In genomic region chrX:130975947-130976346, GRCh38 we compare ENCODE assay signal across 8 cellular contexts.
DNase-seq lines count a peak whose midpoint lies in the region; ATAC-seq, FAIRE-seq and TF ChIP-seq lines count a peak whose summit lies in the region.

No MANE protein-coding gene starts in this region.

- H3K4me3 ChIP-seq in LNCaP clone FGC (ENCODE audit: low read depth, low read length) (no peak overlapping the region), SK-N-MC (peak overlapping the region; percentile 24; the same call in 1 of the 2 replicates), endothelial cell of umbilical vein (replicated peaks in 1 of 3; ENCODE audit: insufficient read depth in 1 of 3, low read depth in 1 of 3, low read length in 3 of 3) (no peak overlapping the region), neuronal stem cell (ENCODE audit: low read length in 2 of 2) (no peak overlapping the region)

- H3K27me3 ChIP-seq in endothelial cell of umbilical vein (ENCODE audit: control insufficient read depth in 2 of 2, insufficient read depth in 2 of 2, low read length in 2 of 2) (no peaks in the 10 kb centered on the region), neuronal stem cell (ENCODE audit: control insufficient read depth in 3 of 3, insufficient read depth in 3 of 3, low read depth in 1 of 3, low read length in 3 of 3) (peaks cover 0 to 33% (median 0%) of the 10 kb centered on the region in 3 experiments)

- intact Hi-C loops in endothelial cell of umbilical vein (cut with micrococcal nuclease): loop anchor here (1.0 kb wide), 2 partner anchors 657 to 701 kb away; no protein-coding TSS in a partner anchor

- H3K9me3 ChIP-seq in SK-N-MC (ENCODE audit: low read depth, low read length) (no peaks in the 10 kb centered on the region), endothelial cell of umbilical vein (replicated peaks; ENCODE audit: control insufficient read depth, insufficient read depth, low read length) (no peaks in the 10 kb centered on the region), neuronal stem cell (replicated peaks in 1 of 2; ENCODE audit: control insufficient read depth in 2 of 2, insufficient read depth in 1 of 2, low read depth in 1 of 2, low read length in 2 of 2) (no peaks in the 10 kb centered on the region)

- H2AFZ ChIP-seq in endothelial cell of umbilical vein (ENCODE audit: low read depth, low read length): no peak overlapping the region
- no peak overlapping the region for H2AFZ ChIP-seq in neuronal stem cell (ENCODE audit: low read length)

- no peak for TF ChIP-seq POLR2A in endothelial cell of umbilical vein (IDR thresholded peaks at IDR 0.05; ENCODE audit: low read depth, low read length)

- H3K4ac ChIP-seq in neuronal stem cell (ENCODE audit: low read length): no peak overlapping the region

- WGBS in neuronal stem cell (ENCODE audit: extremely low coverage in 2 of 2, insufficient read length in 2 of 2, insufficient replicate concordance in 1 of 2), 2 donors: no CpG with 5 or more reads among the region's 7 CpGs

- no peaks in the 10 kb centered on the region for H3K79me1 ChIP-seq in neuronal stem cell (ENCODE audit: low read depth, low read length)

- no peaks in the 10 kb centered on the region for H3K9me1 ChIP-seq in endothelial cell of umbilical vein (replicated peaks; ENCODE audit: control insufficient read depth, extremely low read depth, insufficient read depth, low read length)

- H3K27ac ChIP-seq in SK-N-MC (no peak overlapping the region), endothelial cell of umbilical vein (ENCODE audit: insufficient read depth, low read depth, low read length) (no peak overlapping the region), neuronal stem cell (replicated peaks; ENCODE audit: low read length) (no peak overlapping the region)

- POLR2A ChIA-PET in endothelial cell of umbilical vein (lab: Charles Lee): no interaction called here

- no peak overlapping the region for H4K8ac ChIP-seq in neuronal stem cell (ENCODE audit: low read depth, low read length)

- H3K4me1 ChIP-seq in endothelial cell of umbilical vein (ENCODE audit: control insufficient read depth, extremely low read depth, insufficient read depth, low read length) (no peaks in the 10 kb centered on the region), neuronal stem cell (ENCODE audit: control insufficient read depth in 2 of 2, insufficient read depth in 1 of 2, low read depth in 1 of 2, low read length in 2 of 2) (no peaks in the 10 kb centered on the region)

- no peak overlapping the region for H3K14ac ChIP-seq in neuronal stem cell (ENCODE audit: low read length)

- ATAC-seq in GM21367 (IDR thresholded peaks at IDR 0.05; ENCODE audit: unreplicated experiment) (peak; percentile 70), omental fat pad (ENCODE audit: low FRiP score) (no peak)

- no peak overlapping the region for H3K9ac ChIP-seq in SK-N-MC (ENCODE audit: insufficient read length)
- no peak overlapping the region for H3K9ac ChIP-seq in endothelial cell of umbilical vein (replicated peaks; ENCODE audit: extremely low read depth, insufficient read depth, low read length)
- no peak overlapping the region for H3K9ac ChIP-seq in neuronal stem cell (ENCODE audit: low read depth, low read length, poor library complexity)

- H2BK120ac ChIP-seq in neuronal stem cell (ENCODE audit: low read depth, low read length): no peak overlapping the region

- no peaks in the 10 kb centered on the region for H3K36me3 ChIP-seq in SK-N-MC (ENCODE audit: insufficient read depth, low read length)
- no peaks in the 10 kb centered on the region for H3K36me3 ChIP-seq in endothelial cell of umbilical vein (ENCODE audit: control insufficient read depth in 2 of 2, extremely low read depth in 1 of 2, insufficient read depth in 2 of 2, low read length in 2 of 2)
- no peaks in the 10 kb centered on the region for H3K36me3 ChIP-seq in neuronal stem cell (replicated peaks in 1 of 2; ENCODE audit: control insufficient read depth in 2 of 2, insufficient read depth in 2 of 2, low read length in 2 of 2)

- no peak overlapping the region for H2AK5ac ChIP-seq in neuronal stem cell (ENCODE audit: low read depth, low read length)

- no peaks in the 10 kb centered on the region for H3K79me2 ChIP-seq in endothelial cell of umbilical vein (ENCODE audit: control insufficient read depth, insufficient read depth, low read length)

- H2BK12ac ChIP-seq in neuronal stem cell (ENCODE audit: low read length): no peak overlapping the region

- no peak overlapping the region for H4K91ac ChIP-seq in neuronal stem cell (ENCODE audit: low read depth, low read length, poor library complexity)

- BruUV-seq in endothelial cell of umbilical vein (replicated peaks; lab: Mats Ljungman, UMichigan): no TSS peak

- H3K23ac ChIP-seq in neuronal stem cell (ENCODE audit: low read depth, low read length, poor library complexity): no peak overlapping the region

- H3K4me2 ChIP-seq in endothelial cell of umbilical vein (ENCODE audit: insufficient read depth, low read length) (no peak overlapping the region), neuronal stem cell (ENCODE audit: insufficient read depth, low read length, poor library complexity, severe bottlenecking) (no peak overlapping the region)

- CTCF ChIA-PET in endothelial cell of umbilical vein (lab: Charles Lee): interaction anchor here (1.4 to 1.9 kb wide), 3 partner anchors 18 to 701 kb away, joined by 4 to 8 read pairs (median 6); no protein-coding TSS in a partner anchor

- FAIRE-seq in endothelial cell of umbilical vein (lab: Jason Lieb, UNC): no peak

- no peak overlapping the region for H2BK5ac ChIP-seq in neuronal stem cell (ENCODE audit: low read length)

- dilution Hi-C loops in endothelial cell of umbilical vein (cut with MboI; ENCODE audit: extremely low pct_ligation_motif_present, low sequenced_read_pairs): no loop called here

- no peaks in the 10 kb centered on the region for H4K20me1 ChIP-seq in endothelial cell of umbilical vein (replicated peaks; ENCODE audit: control insufficient read depth, extremely low read depth, insufficient read depth, low read length)

- H3K18ac ChIP-seq in neuronal stem cell (ENCODE audit: low read length): no peak overlapping the region

- TF ChIP-seq CTCF in LNCaP clone FGC (IDR thresholded peaks at IDR 0.05; ENCODE audit: control insufficient read depth, extremely low read depth, insufficient read depth) (peak; percentile 57), endothelial cell of umbilical vein (IDR thresholded peaks at IDR 0.05; ENCODE audit: extremely low read depth in 1 of 2, insufficient read depth in 1 of 2, low read depth in 1 of 2, low read length in 2 of 2) (peak; percentile 26 to 40), omental fat pad (IDR thresholded peaks at IDR 0.05) (no peak)

- no peak overlapping the region for H2BK15ac ChIP-seq in neuronal stem cell (ENCODE audit: low read length)

- DNase-seq in NCI-H1436 (lab: John Stamatoyannopoulos, UW) (peak; percentile 35), NCI-H1436 treated with DMSO at 0.1 percent for 48 hours (lab: John Stamatoyannopoulos, UW) (no peak), LNCaP clone FGC (ENCODE audit: low read depth) (peak; percentile 60), SK-N-MC (ENCODE audit: low read depth, low spot score) (peak; percentile 40), endothelial cell of umbilical vein (ENCODE audit: low read depth, low spot score) (peak; percentile 60), neuronal stem cell (ENCODE audit: low spot score) (peak; percentile 17), omental fat pad (ENCODE audit: low spot score) (no peak)

TF ChIP-seq in endothelial cell of umbilical vein, 7 proteins besides CTCF, POLR2A, EP300 and RAD21:
- no peak for TF ChIP-seq POLR2AphosphoS5 (IDR thresholded peaks at IDR 0.05; ENCODE audit: insufficient read depth, low read depth, low read length)
- TF ChIP-seq FOS (IDR thresholded peaks at IDR 0.05; ENCODE audit: borderline replicate concordance, insufficient read depth, low read length): peak; percentile 20
- TF ChIP-seq MAX (IDR thresholded peaks at IDR 0.05; ENCODE audit: insufficient read depth, insufficient read length): no peak
- no peak for TF ChIP-seq EZH2 (IDR thresholded peaks at IDR 0.05; ENCODE audit: borderline replicate concordance, low read depth, low read length, severe bottlenecking)
- no peak for TF ChIP-seq GATA2 (IDR thresholded peaks at IDR 0.05; ENCODE audit: insufficient read depth, insufficient read length, low read depth, low read length)
- no peak for TF ChIP-seq MYC (IDR thresholded peaks at IDR 0.05; ENCODE audit: low read depth, low read length)
- no peak for TF ChIP-seq JUN (IDR thresholded peaks at IDR 0.05; ENCODE audit: borderline replicate concordance, insufficient read depth, insufficient read length, low read depth)

Comparison
In these comparisons a context has a peak if more than half of its experiments do, and no peak if none do; other contexts are left out.
1. DNase-seq: peak in NCI-H1436 (single experiment), LNCaP clone FGC (single experiment), SK-N-MC (single experiment), endothelial cell of umbilical vein (single experiment) and neuronal stem cell (single experiment); none in NCI-H1436 treated with DMSO at 0.1 percent for 48 hours (single experiment) and omental fat pad (single experiment).
2. CTCF ChIP-seq: peak in LNCaP clone FGC (single experiment) and endothelial cell of umbilical vein (2 of 2); none in omental fat pad (0 of 3).